16 cellular contexts compared by ENCODE assay signal in the genomic region with DNA sequence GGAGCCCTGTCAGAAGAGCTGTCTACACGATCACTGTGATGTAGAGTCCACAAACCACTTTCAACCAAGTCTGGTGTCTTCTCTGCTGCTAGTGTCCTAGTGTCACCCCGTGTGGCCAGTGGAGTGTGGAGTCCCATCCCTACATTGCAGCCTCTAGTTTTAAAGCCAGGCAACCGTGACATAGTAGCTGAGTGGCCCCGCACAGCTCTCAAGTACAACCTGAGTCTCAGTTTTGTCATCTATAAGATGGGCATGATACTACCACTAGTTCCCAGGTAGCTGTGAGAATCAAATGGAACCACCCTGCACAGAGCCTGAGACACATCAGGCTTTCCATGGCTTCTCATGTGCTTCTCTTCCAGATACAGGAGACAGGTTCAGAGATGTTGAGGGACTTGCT.
"Had no signal": no experiment of that assay in that cellular context is flagged by ENCODE, and none has a peak within 500 bp of the region (broad histone marks: within the 10 kb centered on the region; RNA-seq: fewer than 3 reads in every experiment).

No MANE protein-coding gene starts in this region.

- ATAC-seq: sciatic nerve had no signal

- H3K4me1 Mint-ChIP-seq: nephron had no signal

- H3K27me3 Mint-ChIP-seq: stimulated activated naive CD8-positive, alpha-beta T cell treated with anti-CD3 and anti-CD28 coated beads, Interleukin-15, Interleukin-2, amounts not matched to agents 100 ng/mL and 50 ng/mL, for 24 hours had no signal

- H3K27ac Mint-ChIP-seq: nephron; stimulated activated naive CD8-positive, alpha-beta T cell treated with anti-CD3 and anti-CD28 coated beads, Interleukin-15, Interleukin-2, amounts not matched to agents 100 ng/mL and 50 ng/mL, for 24 hours had no signal

- H3K4me3 ChIP-seq: dorsolateral prefrontal cortex, skin epidermis, tibial artery, upper lobe of left lung, uterus had no signal

- H3K36me3 ChIP-seq: neutrophil, tibial artery, upper lobe of left lung, uterus had no signal

- H3K4me1 ChIP-seq: tibial artery, upper lobe of left lung, uterus had no signal

- DNase-seq: cortex of kidney; effector CD8-positive, alpha-beta T cell; foreskin melanocyte; hippocampal formation; kidney glomerular epithelial cell; naive B cell; stimulated activated CD4-positive, alpha-beta T cell treated with anti-CD3 and anti-CD28 coated beads, Interleukin-2, amount 100 ng/mL, for 24 hours; tibial artery; upper lobe of left lung; uterus had no signal

- H3K27me3 ChIP-seq: dorsolateral prefrontal cortex, upper lobe of left lung, uterus had no signal

- H3K9me3 ChIP-seq: neutrophil, tibial artery, upper lobe of left lung, uterus had no signal

- H3K27ac ChIP-seq: neutrophil, skin epidermis, tibial artery, upper lobe of left lung, uterus had no signal

- H3K36me3 Mint-ChIP-seq: naive B cell had no signal

- H3K9me3 Mint-ChIP-seq: naive B cell; nephron; stimulated activated naive CD8-positive, alpha-beta T cell treated with anti-CD3 and anti-CD28 coated beads, Interleukin-15, Interleukin-2, amounts not matched to agents 100 ng/mL and 50 ng/mL, for 24 hours had no signal

- H3K4me3 Mint-ChIP-seq: naive B cell; nephron; stimulated activated naive CD8-positive, alpha-beta T cell treated with anti-CD3 and anti-CD28 coated beads, Interleukin-15, Interleukin-2, amounts not matched to agents 100 ng/mL and 50 ng/mL, for 24 hours had no signal
